Comparison of ENCODE assay signal across 8 cellular contexts in the genomic region with DNA sequence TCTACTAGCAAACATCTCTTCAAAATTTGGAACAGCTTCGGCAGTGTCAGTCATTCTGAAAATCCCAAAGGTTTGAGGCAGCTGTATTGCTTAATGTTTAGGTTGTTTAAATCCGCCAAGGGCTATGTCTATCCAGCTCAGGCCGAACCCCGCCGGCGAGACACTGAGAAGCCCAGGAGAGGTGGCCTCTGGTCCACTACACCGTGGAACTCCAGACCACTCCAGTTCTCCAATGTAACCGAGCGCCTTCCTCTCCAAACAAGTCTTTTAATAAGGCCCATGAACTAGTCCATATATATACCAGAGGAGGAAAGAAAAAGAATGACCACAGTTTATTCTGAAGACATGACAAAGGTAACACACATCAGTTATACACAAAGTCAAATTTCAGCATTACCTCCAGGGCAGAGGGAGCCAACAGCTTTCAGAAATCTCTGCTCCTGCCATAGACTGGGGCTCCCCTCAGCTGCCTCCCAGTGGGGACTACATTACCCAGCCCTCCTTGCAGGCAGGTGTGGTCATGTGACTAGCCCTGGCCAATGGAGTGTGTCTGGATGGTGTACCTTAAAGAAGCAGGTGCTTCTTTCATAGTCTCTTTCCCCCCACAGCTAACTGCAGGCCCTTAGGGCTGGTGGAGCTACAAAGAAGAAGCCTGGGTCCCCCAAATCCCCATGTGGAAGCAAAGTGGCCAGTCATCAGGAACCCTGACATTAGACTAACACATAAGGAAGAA. TPM values are rescaled to one million over a fixed set of nuclear protein-coding genes. Genes with fewer than 3 reads are reported as not detected.
DNase-seq lines count a peak whose midpoint lies in the region; ATAC-seq, FAIRE-seq and TF ChIP-seq lines count a peak whose summit lies in the region.

TSS of gene RAMACL (minus strand) at position 255 of the 733 bp plus-strand sequence. CDS start at position 54, 201 bp downstream.

- no peak for TF ChIP-seq RAD21 in K562 (CRISPR knock-in tag; conservative IDR thresholded peaks at IDR 0.05 in 1 of 2, IDR thresholded peaks at IDR 0.05 in 1 of 2)

- CTCF ChIA-PET in K562 (lab: Yijun Ruan, JAX; ENCODE audit: low intra/inter-chr PET ratio): no interaction called here

- H3K9ac ChIP-seq in OCI-LY3 (ENCODE audit: low read length) (peak within 1 kb of the TSS; percentile 77), K562 (ENCODE audit: insufficient read depth in 1 of 2, low read depth in 2 of 2, low read length in 2 of 2) (no peak within 1 kb of the TSS)

- H3K36me3 ChIP-seq in OCI-LY3 (replicated peaks; ENCODE audit: low read depth, low read length) (no peaks in the 10 kb centered on the region), K562 (ENCODE audit: control insufficient read depth, insufficient read depth, low read length) (no peaks in the 10 kb centered on the region), adrenal gland (replicated peaks in 1 of 2) (no peaks in the 10 kb centered on the region)

- H2AFZ ChIP-seq in OCI-LY3 (ENCODE audit: low read depth, low read length) (no peak within 1 kb of the TSS), K562 (ENCODE audit: low read depth, low read length) (peak within 1 kb of the TSS; percentile 20; the same call in 1 of the 2 replicates)

- H4K20me1 ChIP-seq in OCI-LY3 (ENCODE audit: insufficient read depth, low read length) (no peaks in the 10 kb centered on the region), K562 (replicated peaks; ENCODE audit: control insufficient read depth, insufficient read depth, low read length) (peaks cover 3% of the 10 kb centered on the region; the same call in 1 of the 2 replicates)

- H3K27ac ChIP-seq in right cardiac atrium (ENCODE audit: low read length): no peak within 1 kb of the TSS
- peak within 1 kb of the TSS; percentile 99 for H3K27ac ChIP-seq in OCI-LY3 (ENCODE audit: low read length)
- H3K27ac ChIP-seq in K562 (ENCODE audit: extremely low read depth, low read depth, low read length): no peak within 1 kb of the TSS
- no peak within 1 kb of the TSS for H3K27ac ChIP-seq in adrenal gland

- no TSS peak for BruUV-seq in K562 (replicated peaks; lab: Mats Ljungman, UMichigan)

- 97% methylated on average over 9 of the region's 9 CpGs for WGBS in right cardiac atrium
- 2% methylated on average over 9 of the region's 9 CpGs for WGBS in K562 (ENCODE audit: insufficient coverage, low coverage, missing lambda C conversion rate)
- WGBS in adrenal gland, 4 donors: 95 to 98% (median 97%) methylated on average over 9 of the region's 9 CpGs

- in situ Hi-C loops in K562 (cut with MboI): no loop called here

- peak; percentile 32 for FAIRE-seq in K562 (lab: Jason Lieb, UNC)

- no peaks in the 10 kb centered on the region for H3K9me3 ChIP-seq in right cardiac atrium (ENCODE audit: control insufficient read depth, low read length)
- H3K9me3 ChIP-seq in OCI-LY3 (ENCODE audit: insufficient read depth, low read length): no peaks in the 10 kb centered on the region
- H3K9me3 ChIP-seq in K562 (replicated peaks; ENCODE audit: control insufficient read depth, insufficient read depth, low read depth, low read length): no peaks in the 10 kb centered on the region
- H3K9me3 ChIP-seq in adrenal gland (replicated peaks in 1 of 3): no peaks in the 10 kb centered on the region

- H3K4me3 ChIP-seq in right cardiac atrium (ENCODE audit: low read length): no peak within 1 kb of the TSS
- H3K4me3 ChIP-seq in OCI-LY3 (ENCODE audit: low read length): peak within 1 kb of the TSS; percentile 70
- no peak within 1 kb of the TSS for H3K4me3 ChIP-seq in K562
- no peak within 1 kb of the TSS for H3K4me3 ChIP-seq in adrenal gland

- DNase-seq in right cardiac atrium (peak in 1 of 3 donors; percentile 56), Right ventricle myocardium inferior (ENCODE audit: missing footprints) (no peak), K562 (ENCODE audit: extremely low read depth in 1 of 4, low spot score in 3 of 4) (peak; percentile 37 to 88 (median 86)), adrenal gland (no peak), GM03348 (ENCODE audit: low spot score) (no peak)
- DNase-seq in stimulated activated CD4-positive, alpha-beta T cell treated with anti-CD3 and anti-CD28 coated beads, Interleukin-15, amount 100 ng/mL, for 24 hours: peak; percentile 52

- peak; percentile 50 to 62 for ATAC-seq in right cardiac atrium
- ATAC-seq in Right ventricle myocardium inferior: no peak
- ATAC-seq in HG02852 (IDR thresholded peaks at IDR 0.05; ENCODE audit: unreplicated experiment): peak; percentile 56
- peak; percentile 100 for ATAC-seq in K562

- intact Hi-C loops in right cardiac atrium (cut with DNase I): no loop called here
- intact Hi-C loops in Right ventricle myocardium inferior (cut with DNase I): no loop called here
- intact Hi-C loops in K562 (cut with micrococcal nuclease): no loop called here
- intact Hi-C loops in adrenal gland (cut with DNase I): no loop called here

- H3K4me1 ChIP-seq in right cardiac atrium (ENCODE audit: control insufficient read depth, insufficient read depth, low read length) (peaks cover 4% of the 10 kb centered on the region), OCI-LY3 (ENCODE audit: low read length) (peaks cover 45% of the 10 kb centered on the region), K562 (replicated peaks in 1 of 2; ENCODE audit: control insufficient read depth in 2 of 2, insufficient read depth in 2 of 2, low read length in 2 of 2) (no peaks in the 10 kb centered on the region), adrenal gland (replicated peaks in 1 of 2) (peaks cover 0 to 13% of the 10 kb centered on the region in 2 donors)

- H3K79me2 ChIP-seq in OCI-LY3 (ENCODE audit: low read length) (no peaks in the 10 kb centered on the region), K562 (ENCODE audit: control insufficient read depth, insufficient read depth, low read length) (no peaks in the 10 kb centered on the region)

- no peak for TF ChIP-seq EP300 in K562 (IDR thresholded peaks at IDR 0.05; ENCODE audit: low read length)

- no peaks in the 10 kb centered on the region for H3K9me1 ChIP-seq in K562 (ENCODE audit: control insufficient read depth, insufficient read depth, low read length)

- POLR2A ChIA-PET in K562 (lab: Yijun Ruan, JAX): interaction anchor here (0.8 kb wide), 1 partner anchor 13 kb away, joined by 3 read pairs; no protein-coding TSS in a partner anchor

- TF ChIP-seq CTCF in OCI-LY3 (IDR thresholded peaks at IDR 0.05; ENCODE audit: low read depth, low read length) (no peak), K562 (IDR thresholded peaks at IDR 0.05 in 2 of 3, conservative IDR thresholded peaks at IDR 0.05 in 1 of 3; ENCODE audit: insufficient read depth in 2 of 3, low read depth in 1 of 3, low read length in 3 of 3) (no peak), adrenal gland (IDR thresholded peaks at IDR 0.05) (no peak)

- TF ChIP-seq POLR2A in K562 (conservative IDR thresholded peaks at IDR 0.05) (no peak), adrenal gland (IDR thresholded peaks at IDR 0.05) (no peak)

- H3K4me2 ChIP-seq in OCI-LY3 (ENCODE audit: low read length): peak within 1 kb of the TSS; percentile 100
- H3K4me2 ChIP-seq in K562 (ENCODE audit: insufficient read depth, low read length): no peak within 1 kb of the TSS

- H3K27me3 ChIP-seq in right cardiac atrium (ENCODE audit: control insufficient read depth, insufficient read depth) (no peaks in the 10 kb centered on the region), OCI-LY3 (ENCODE audit: low read depth, low read length) (no peaks in the 10 kb centered on the region), K562 (ENCODE audit: control insufficient read depth in 2 of 2, insufficient read depth in 2 of 2, low read length in 2 of 2) (peaks cover 8 to 34% of the 10 kb centered on the region in 2 experiments; a peak in 4 of 5 replicates), adrenal gland (no peaks in the 10 kb centered on the region)

TF ChIP-seq in K562, 482 proteins besides CTCF, POLR2A, EP300 and RAD21 (continues in another document):
- TF ChIP-seq CXXC5 (CRISPR knock-in tag; IDR thresholded peaks at IDR 0.05) (no peak), YBX1 (IDR thresholded peaks at IDR 0.05) (no peak), RUNX1 (IDR thresholded peaks at IDR 0.05; ENCODE audit: low read depth) (no peak), USF1 (CRISPR knock-in tag; IDR thresholded peaks at IDR 0.05) (peak; percentile 94), RAD51 (IDR thresholded peaks at IDR 0.05; ENCODE audit: borderline replicate concordance, low read depth) (peak; percentile 92)

RNA-seq across cellular contexts. Expression of gene RAMACL, which starts in this region (rescaled TPM):
- total RNA-seq in right cardiac atrium (1 to 10 TPM in 1 of 4 donors, under 1 TPM in 3; 0.31 to 1.0 (median 0.61) TPM), Right ventricle myocardium inferior (0.43 TPM), K562 (2014; rRNA removed) (not detected in 2 replicates), K562 (2014; rRNA removed; fragmentation: Illumina TruSeq; extraction: Trizol) (0.36 and 0.45 TPM in 2 replicates), K562 (2015; rRNA removed; fragmentation: Illumina TruSeq; extraction: Trizol) (0.18 and 0.19 TPM in 2 replicates), K562 (2021) (0.11 TPM in 1 of 2 replicates, not detected in the other), adrenal gland (1 to 10 TPM in 4 of 8 donors, under 1 TPM in 4; 0.14 to 4.2 (median 0.80) TPM)
- polyA plus RNA-seq in right cardiac atrium (0.38 TPM), K562 (2011; rRNA removed) (0.50 and 0.56 TPM in 2 replicates), K562 (2014; fragmentation: Illumina TruSeq; extraction: Trizol) (0.46 and 0.50 TPM in 2 replicates), K562 (2014; fragmentation: Nextera tagmentation; extraction: Ambion mirVana) (1 to 10 TPM; 1.3 to 1.7 TPM), K562 (2014; rRNA removed) (0.09 and 0.12 TPM in 2 replicates), adrenal gland (under 1 TPM; 0.20 to 0.24 (median 0.22) TPM)
- 0.19 TPM in 1 of 2 replicates, not detected in the other for total RNA-seq in K562 (2011; cell fraction: chromatin; rRNA removed; ENCODE audit: low replicate concordance)
- total RNA-seq in K562 (2011; cell fraction: nucleolus; rRNA removed): not detected in 2 replicates
- not detected in 2 replicates for total RNA-seq in K562 (2011; cell fraction: nucleoplasm; rRNA removed)
- 0.06 TPM in 1 of 2 replicates, not detected in the other for polyA plus RNA-seq in K562 (2011; cell fraction: cytosol; rRNA removed)
- polyA plus RNA-seq in K562 (2011; cell fraction: nucleus; rRNA removed): 0.10 and 0.27 TPM in 2 replicates
- polyA plus RNA-seq in K562 (2012): 0.17 and 0.33 TPM in 2 replicates
- 0.48 and 1.1 TPM in 2 replicates for polyA minus RNA-seq in K562 (2011; rRNA and poly(A)+ RNA removed)
- not detected in 2 replicates for polyA minus RNA-seq in K562 (2011; cell fraction: cytosol; rRNA and poly(A)+ RNA removed)
- 0.44 TPM in 1 of 2 replicates, not detected in the other for polyA minus RNA-seq in K562 (2011; cell fraction: nucleus; rRNA and poly(A)+ RNA removed)

Comparison
In these comparisons a context has a peak if more than half of its experiments do, and no peak if none do; other contexts are left out.
1. DNase-seq: peak in K562 (4 of 4) and stimulated activated CD4-positive, alpha-beta T cell treated with anti-CD3 and anti-CD28 coated beads, Interleukin-15, amount 100 ng/mL, for 24 hours (single experiment); none in Right ventricle myocardium inferior (single experiment), adrenal gland (0 of 7) and GM03348 (single experiment).